ENCODE assay signal across 28 cellular contexts in genomic region chr11:113121746-113122145, GRCh38.
"Had no signal": no experiment of that assay in that cellular context is flagged by ENCODE, and none has a peak within 500 bp of the region (broad histone marks: within the 10 kb centered on the region; RNA-seq: fewer than 3 reads in every experiment).

No MANE protein-coding gene starts in this region.

- H3K27me3 Mint-ChIP-seq: stimulated activated memory B cell treated with anti-CD40 and anti-IgM and Interleukin-4, amounts not matched to agents 10 μg/mL and 1 μg/mL and 100 μg/mL, for 72 hours had no signal

- H3K4me3 Mint-ChIP-seq: stimulated activated effector memory CD8-positive, alpha-beta T cell treated with anti-CD3 and anti-CD28 coated beads, Interleukin-12 subunit alpha, Interleukin-12 subunit beta, amount 100 ng/mL, for 72 hours; stimulated activated memory B cell treated with anti-CD40 and anti-IgM and Interleukin-4, amounts not matched to agents 10 μg/mL and 1 μg/mL and 100 μg/mL, for 72 hours; stimulated activated naive B cell treated with anti-CD40 and anti-IgM and Interleukin-4, amounts not matched to agents 10 μg/mL and 1 μg/mL and 100 μg/mL, for 72 hours; stimulated activated naive CD8-positive, alpha-beta T cell treated with anti-CD3 and anti-CD28 coated beads, Interleukin-15, amount 100 ng/mL, for 72 hours; stimulated activated naive CD8-positive, alpha-beta T cell treated with anti-CD3 and anti-CD28 coated beads, Interleukin-15, Interleukin-2, amounts not matched to agents 100 ng/mL and 50 ng/mL, for 24 hours; type B pancreatic cell had no signal

- ATAC-seq: stimulated activated effector memory CD8-positive, alpha-beta T cell treated with anti-CD3 and anti-CD28 coated beads, Interleukin-12 subunit alpha, Interleukin-12 subunit beta, amount 100 ng/mL, for 72 hours; stimulated activated memory B cell treated with anti-CD40 and anti-IgM and Interleukin-4, amounts not matched to agents 10 μg/mL and 1 μg/mL and 100 μg/mL, for 72 hours; stimulated activated naive B cell treated with anti-CD40 and anti-IgM and Interleukin-4, amounts not matched to agents 10 μg/mL and 1 μg/mL and 100 μg/mL, for 72 hours; stimulated activated naive CD8-positive, alpha-beta T cell treated with anti-CD3 and anti-CD28 coated beads, Interleukin-15, amount 100 ng/mL, for 72 hours; stimulated activated naive CD8-positive, alpha-beta T cell treated with anti-CD3 and anti-CD28 coated beads, Interleukin-15, Interleukin-2, amounts not matched to agents 100 U/mL and 50 U/mL, for 24 hours; upper lobe of right lung had no signal

- H3K9me3 Mint-ChIP-seq: stimulated activated effector memory CD8-positive, alpha-beta T cell treated with anti-CD3 and anti-CD28 coated beads, Interleukin-12 subunit alpha, Interleukin-12 subunit beta, amount 100 ng/mL, for 72 hours; stimulated activated memory B cell treated with anti-CD40 and anti-IgM and Interleukin-4, amounts not matched to agents 10 μg/mL and 1 μg/mL and 100 μg/mL, for 72 hours; stimulated activated naive B cell treated with anti-CD40 and anti-IgM and Interleukin-4, amounts not matched to agents 10 μg/mL and 1 μg/mL and 100 μg/mL, for 72 hours; stimulated activated naive CD8-positive, alpha-beta T cell treated with anti-CD3 and anti-CD28 coated beads, Interleukin-15, amount 100 ng/mL, for 72 hours; stimulated activated naive CD8-positive, alpha-beta T cell treated with anti-CD3 and anti-CD28 coated beads, Interleukin-15, Interleukin-2, amounts not matched to agents 100 ng/mL and 50 ng/mL, for 24 hours; type B pancreatic cell had no signal

- H3K4me1 Mint-ChIP-seq: stimulated activated effector memory CD8-positive, alpha-beta T cell treated with anti-CD3 and anti-CD28 coated beads, Interleukin-12 subunit alpha, Interleukin-12 subunit beta, amount 100 ng/mL, for 72 hours; stimulated activated memory B cell treated with anti-CD40 and anti-IgM and Interleukin-4, amounts not matched to agents 10 μg/mL and 1 μg/mL and 100 μg/mL, for 72 hours; stimulated activated naive B cell treated with anti-CD40 and anti-IgM and Interleukin-4, amounts not matched to agents 10 μg/mL and 1 μg/mL and 100 μg/mL, for 72 hours; stimulated activated naive CD8-positive, alpha-beta T cell treated with anti-CD3 and anti-CD28 coated beads, Interleukin-15, amount 100 ng/mL, for 72 hours had no signal

- H3K4me3 ChIP-seq: stomach, suprapubic skin, testis, thoracic aorta, thyroid gland, tibial artery, tibial nerve, transverse colon, upper lobe of left lung, upper lobe of right lung, uterus, vagina had no signal

- H3K27ac ChIP-seq: stomach, suprapubic skin, testis, thoracic aorta, thyroid gland, tibial artery, tibial nerve, transverse colon, upper lobe of left lung, upper lobe of right lung, uterus, vagina had no signal

- H3K36me3 Mint-ChIP-seq: stimulated activated effector memory CD8-positive, alpha-beta T cell treated with anti-CD3 and anti-CD28 coated beads, Interleukin-12 subunit alpha, Interleukin-12 subunit beta, amount 100 ng/mL, for 72 hours; stimulated activated memory B cell treated with anti-CD40 and anti-IgM and Interleukin-4, amounts not matched to agents 10 μg/mL and 1 μg/mL and 100 μg/mL, for 72 hours; stimulated activated naive B cell treated with anti-CD40 and anti-IgM and Interleukin-4, amounts not matched to agents 10 μg/mL and 1 μg/mL and 100 μg/mL, for 72 hours; type B pancreatic cell had no signal

- H3K36me3 ChIP-seq: stomach, suprapubic skin, thoracic aorta, thyroid gland, tibial artery, tibial nerve, transverse colon, upper lobe of left lung, upper lobe of right lung, uterus, vagina had no signal

- H3K4me1 ChIP-seq: suprapubic skin, thyroid gland, transverse colon, upper lobe of left lung, upper lobe of right lung had no signal

- H3K27ac Mint-ChIP-seq: stimulated activated effector memory CD8-positive, alpha-beta T cell treated with anti-CD3 and anti-CD28 coated beads, Interleukin-12 subunit alpha, Interleukin-12 subunit beta, amount 100 ng/mL, for 72 hours; stimulated activated memory B cell treated with anti-CD40 and anti-IgM and Interleukin-4, amounts not matched to agents 10 μg/mL and 1 μg/mL and 100 μg/mL, for 72 hours; stimulated activated naive B cell treated with anti-CD40 and anti-IgM and Interleukin-4, amounts not matched to agents 10 μg/mL and 1 μg/mL and 100 μg/mL, for 72 hours; stimulated activated naive CD8-positive, alpha-beta T cell treated with anti-CD3 and anti-CD28 coated beads, Interleukin-15, amount 100 ng/mL, for 72 hours; stimulated activated naive CD8-positive, alpha-beta T cell treated with anti-CD3 and anti-CD28 coated beads, Interleukin-15, Interleukin-2, amounts not matched to agents 100 ng/mL and 50 ng/mL, for 24 hours; type B pancreatic cell had no signal

- H3K27me3 ChIP-seq: stomach, suprapubic skin, testis, thyroid gland, tibial nerve, transverse colon, upper lobe of left lung, upper lobe of right lung, uterus, vagina had no signal

- H3K9me3 ChIP-seq: stomach, suprapubic skin, testis, thoracic aorta, thyroid gland, tibial artery, tibial nerve, transverse colon, upper lobe of left lung, upper lobe of right lung, uterus, vagina had no signal

- DNase-seq: stimulated activated CD4-positive, alpha-beta T cell treated with anti-CD3 and anti-CD28 coated beads, Interleukin-2, amount 100 ng/mL, for 48 hours; stimulated activated CD4-positive, alpha-beta T cell treated with anti-CD3 and anti-CD28 coated beads, Interleukin-4, amount 100 ng/mL, for 1 hour; stimulated activated CD4-positive, alpha-beta T cell treated with anti-CD3 and anti-CD28 coated beads, Interleukin-4, amount 100 ng/mL, for 24 hours; stimulated activated CD4-positive, alpha-beta T cell treated with anti-CD3 and anti-CD28 coated beads, Interleukin-4, amount 100 ng/mL, for 4 hours; stimulated activated CD8-positive, alpha-beta memory T cell treated with anti-CD3 and anti-CD28 coated beads, Interleukin-4, amount 100 ng/mL, for 48 hours; stimulated activated naive B cell treated with anti-CD40 and anti-IgM and Interleukin-4, amounts not matched to agents 10 μg/mL and 1 μg/mL and 100 μg/mL, for 72 hours; stimulated activated naive CD4-positive, alpha-beta T cell; stimulated activated naive CD4-positive, alpha-beta T cell treated with Interleukin-2 at 50 U/mL for 16 hours; stimulated activated naive CD8-positive, alpha-beta T cell treated with anti-CD3 and anti-CD28 coated beads, Interleukin-15, amount 100 ng/mL, for 72 hours; stimulated activated naive CD8-positive, alpha-beta T cell treated with anti-CD3 and anti-CD28 coated beads, Interleukin-15, Interleukin-2, amounts not matched to agents 100 U/mL and 50 U/mL, for 24 hours; stomach; substantia nigra; testis; thyroid gland; tibial artery; transverse colon; trophoblast cell; upper lobe of left lung; upper lobe of right lung; uterus had no signal
